Comparison of ENCODE assay signal across 20 cellular contexts in genomic region chr22:47199261-47199948, GRCh38.
DNase-seq lines count a peak whose midpoint lies in the region; ATAC-seq and TF ChIP-seq lines count a peak whose summit lies in the region.
"Had no signal": no experiment of that assay in that cellular context is flagged by ENCODE, and none has a peak within 500 bp of the region (broad histone marks: within the 10 kb centered on the region; RNA-seq: fewer than 3 reads in every experiment).

No MANE protein-coding gene starts in this region.

- no peak overlapping the region for H3K27ac Mint-ChIP-seq in natural killer cell
- no peak overlapping the region for H3K27ac Mint-ChIP-seq in natural killer cell treated with Interleukin-12 subunit alpha and Interleukin-12 subunit beta and Interleukin-15 and Interleukin-18, amount 100 ng/mL, for 72 hours
- H3K27ac Mint-ChIP-seq: stimulated activated effector memory CD8-positive, alpha-beta T cell treated with anti-CD3 and anti-CD28 coated beads, Interleukin-12 subunit alpha, Interleukin-12 subunit beta, amount 100 ng/mL, for 72 hours had no signal

- no peak overlapping the region for H3K4me3 Mint-ChIP-seq in natural killer cell
- H3K4me3 Mint-ChIP-seq in natural killer cell treated with Interleukin-12 subunit alpha and Interleukin-12 subunit beta and Interleukin-15 and Interleukin-18, amount 100 ng/mL, for 72 hours: no peak overlapping the region
- H3K4me3 Mint-ChIP-seq: neural crest cell; stimulated activated effector memory CD8-positive, alpha-beta T cell treated with anti-CD3 and anti-CD28 coated beads, Interleukin-12 subunit alpha, Interleukin-12 subunit beta, amount 100 ng/mL, for 72 hours had no signal

- intact Hi-C loops in natural killer cell (cut with micrococcal nuclease): no loop called here
- intact Hi-C loops in vagina (cut with DNase I): no loop called here

- H3K9me3 Mint-ChIP-seq in natural killer cell: no peaks in the 10 kb centered on the region
- no peaks in the 10 kb centered on the region for H3K9me3 Mint-ChIP-seq in natural killer cell treated with Interleukin-12 subunit alpha and Interleukin-12 subunit beta and Interleukin-15 and Interleukin-18, amount 100 ng/mL, for 72 hours
- H3K9me3 Mint-ChIP-seq: neural crest cell; stimulated activated effector memory CD8-positive, alpha-beta T cell treated with anti-CD3 and anti-CD28 coated beads, Interleukin-12 subunit alpha, Interleukin-12 subunit beta, amount 100 ng/mL, for 72 hours had no signal

- H3K9me3 ChIP-seq in vagina: no peaks in the 10 kb centered on the region
- H3K9me3 ChIP-seq: gastrocnemius medialis, thyroid gland had no signal

- H3K27me3 ChIP-seq in vagina: no peaks in the 10 kb centered on the region
- H3K27me3 ChIP-seq: dorsolateral prefrontal cortex, thyroid gland had no signal

- H3K27me3 Mint-ChIP-seq in natural killer cell (ENCODE audit: low read depth in 2 of 2): no peaks in the 10 kb centered on the region
- no peaks in the 10 kb centered on the region for H3K27me3 Mint-ChIP-seq in natural killer cell treated with Interleukin-12 subunit alpha and Interleukin-12 subunit beta and Interleukin-15 and Interleukin-18, amount 100 ng/mL, for 72 hours

- TF ChIP-seq CTCF in natural killer cell (IDR thresholded peaks at IDR 0.05) (no peak), vagina (IDR thresholded peaks at IDR 0.05) (no peak)

- H3K4me1 Mint-ChIP-seq in natural killer cell: no peaks in the 10 kb centered on the region
- no peaks in the 10 kb centered on the region for H3K4me1 Mint-ChIP-seq in natural killer cell treated with Interleukin-12 subunit alpha and Interleukin-12 subunit beta and Interleukin-15 and Interleukin-18, amount 100 ng/mL, for 72 hours (ENCODE audit: low read depth in 2 of 2)
- H3K4me1 Mint-ChIP-seq: neural crest cell; stimulated activated effector memory CD8-positive, alpha-beta T cell treated with anti-CD3 and anti-CD28 coated beads, Interleukin-12 subunit alpha, Interleukin-12 subunit beta, amount 100 ng/mL, for 72 hours had no signal

- DNase-seq in natural killer cell (peak; percentile 11), SW480 (ENCODE audit: low spot score) (peak; percentile 30), mesenteric fat pad (ENCODE audit: low spot score) (peak; percentile 81), vagina (ENCODE audit: extremely low spot score in 2 of 2) (peak; percentile 52 to 92), GM19240 (ENCODE audit: insufficient read length, low spot score) (no peak), NCI-H1436 treated with DMSO at 0.1 percent for 48 hours (lab: John Stamatoyannopoulos, UW) (no peak)
- DNase-seq in natural killer cell treated with Interleukin-12 subunit alpha and Interleukin-12 subunit beta and Interleukin-15 and Interleukin-18, amount 100 ng/mL, for 72 hours (ENCODE audit: low spot score): no peak
- DNase-seq: amniotic stem cell, DND-41, gastrocnemius medialis, KG1, kidney glomerular epithelial cell, midbrain, NCI-H2029 treated with DMSO at 0.1 percent for 48 hours, Right ventricle myocardium superior, thyroid gland had no signal

- no peak for TF ChIP-seq POLR2A in vagina (IDR thresholded peaks at IDR 0.05)

- no peaks in the 10 kb centered on the region for H3K36me3 ChIP-seq in vagina
- H3K36me3 ChIP-seq: gastrocnemius medialis, thyroid gland had no signal

- H3K4me3 ChIP-seq in vagina: no peak overlapping the region
- H3K4me3 ChIP-seq: dorsolateral prefrontal cortex, gastrocnemius medialis, thyroid gland had no signal

- no peaks in the 10 kb centered on the region for H3K36me3 Mint-ChIP-seq in natural killer cell
- H3K36me3 Mint-ChIP-seq in natural killer cell treated with Interleukin-12 subunit alpha and Interleukin-12 subunit beta and Interleukin-15 and Interleukin-18, amount 100 ng/mL, for 72 hours: no peaks in the 10 kb centered on the region

- no peak for ATAC-seq in natural killer cell
- no peak for ATAC-seq in natural killer cell treated with Interleukin-12 subunit alpha and Interleukin-12 subunit beta and Interleukin-15 and Interleukin-18, amount 100 ng/mL, for 72 hours
- no peak for ATAC-seq in GM19397 (IDR thresholded peaks at IDR 0.05; ENCODE audit: unreplicated experiment)
- ATAC-seq: gastrocnemius medialis; stimulated activated effector memory CD8-positive, alpha-beta T cell treated with anti-CD3 and anti-CD28 coated beads, Interleukin-12 subunit alpha, Interleukin-12 subunit beta, amount 100 ng/mL, for 72 hours had no signal

- H3K27ac ChIP-seq in vagina: no peak overlapping the region
- H3K27ac ChIP-seq: dorsolateral prefrontal cortex, gastrocnemius medialis, thyroid gland had no signal

- H3K4me1 ChIP-seq in vagina: no peaks in the 10 kb centered on the region
- H3K4me1 ChIP-seq: gastrocnemius medialis had no signal

Comparison
In these comparisons a context has a peak if more than half of its experiments do, and no peak if none do; other contexts are left out.
1. DNase-seq: peak in natural killer cell (single experiment), SW480 (single experiment), mesenteric fat pad (single experiment) and vagina (2 of 2); none in natural killer cell treated with Interleukin-12 subunit alpha and Interleukin-12 subunit beta and Interleukin-15 and Interleukin-18, amount 100 ng/mL, for 72 hours (single experiment), GM19240 (single experiment) and NCI-H1436 treated with DMSO at 0.1 percent for 48 hours (single experiment).